In the genomic region with DNA sequence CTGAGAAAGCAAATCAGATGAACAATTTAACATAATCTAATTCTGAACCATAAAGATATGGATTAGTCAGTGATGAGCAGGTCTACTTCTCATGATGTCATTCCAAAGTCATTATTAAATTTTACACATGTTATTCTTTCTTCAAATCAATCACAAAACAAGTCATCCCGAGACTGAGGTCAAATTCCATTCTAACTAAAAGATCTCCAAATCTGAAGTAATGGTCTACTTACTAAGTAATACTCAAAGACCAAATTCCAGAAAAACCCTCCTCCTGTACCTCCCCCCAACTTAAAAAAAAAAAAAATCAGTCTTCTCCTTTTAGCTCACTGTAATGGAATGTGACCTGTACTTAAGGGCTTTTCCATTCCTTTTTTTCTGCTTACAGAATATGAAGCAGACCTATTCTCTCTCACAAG, we compare ENCODE assay signal across 11 cellular contexts. TPM values are rescaled to one million over a fixed set of nuclear protein-coding genes. Genes with fewer than 3 reads are reported as not detected.
DNase-seq lines count a peak whose midpoint lies in the region; ATAC-seq, FAIRE-seq and TF ChIP-seq lines count a peak whose summit lies in the region.
"Had no signal": no experiment of that assay in that cellular context is flagged by ENCODE, and none has a peak within 500 bp of the region (broad histone marks: within the 10 kb centered on the region; RNA-seq: fewer than 3 reads in every experiment).

No MANE protein-coding gene starts in this region.

- no peaks in the 10 kb centered on the region for H3K9me3 Mint-ChIP-seq in astrocyte (ENCODE audit: unreplicated experiment)
- H3K9me3 Mint-ChIP-seq: memory B cell had no signal

- no peak for DNase-seq in heart left ventricle
- DNase-seq in right cardiac atrium, result no peak
- peak; percentile 94 for DNase-seq in astrocyte (ENCODE audit: low read depth)
- DNase-seq in kidney, result no peak
- DNase-seq in urothelium cell line (ENCODE audit: low spot score), result peak; percentile 10
- DNase-seq in HuH-7.5 (ENCODE audit: low spot score), result no peak
- DNase-seq: activated gamma-delta T cell treated with Interleukin-2 at 50 U/mL for 16 hours; stimulated activated CD4-positive, alpha-beta T cell treated with anti-CD3 and anti-CD28 coated beads, Interleukin-2, amount 100 ng/mL, for 48 hours had no signal

- H3K4me3 ChIP-seq in heart left ventricle (no peak overlapping the region), right cardiac atrium (ENCODE audit: low read length) (no peak overlapping the region), astrocyte (ENCODE audit: insufficient read depth, low read depth, low read length) (no peak overlapping the region), kidney (ENCODE audit: low read length in 2 of 2) (peak overlapping the region in 1 of 2 donors; percentile 9)

- intact Hi-C loops in heart left ventricle (cut with DNase I) (loop anchor here in 5 of 10 donors (5.0 kb wide), 3 partner anchors 36 to 51 kb away; no protein-coding TSS in a partner anchor), right cardiac atrium (cut with DNase I) (no loop called here), kidney (cut with DNase I) (no loop called here)

- H3K4me1 ChIP-seq in heart left ventricle, result peaks cover 13 to 81% (median 67%) of the 10 kb centered on the region in 12 donors
- H3K4me1 ChIP-seq in right cardiac atrium (ENCODE audit: control insufficient read depth, insufficient read depth, low read length), result peaks cover 2% of the 10 kb centered on the region
- H3K4me1 ChIP-seq in astrocyte (ENCODE audit: insufficient read depth, low read length), result peaks cover 75% of the 10 kb centered on the region
- peaks cover 6 to 11% of the 10 kb centered on the region in 2 donors for H3K4me1 ChIP-seq in kidney (ENCODE audit: control insufficient read depth in 1 of 2, insufficient read depth in 1 of 2, low read depth in 1 of 2, low read length in 2 of 2)

- peak overlapping the region; percentile 68 for H3K4me2 ChIP-seq in astrocyte (ENCODE audit: low read length)

- H3K4me3 Mint-ChIP-seq in astrocyte (ENCODE audit: unreplicated experiment), result peak overlapping the region; percentile 67
- H3K4me3 Mint-ChIP-seq: memory B cell had no signal

- H3K36me3 ChIP-seq in heart left ventricle (peaks cover 0 to 28% (median 19%) of the 10 kb centered on the region in 9 donors), astrocyte (ENCODE audit: insufficient read depth, low read length) (no peaks in the 10 kb centered on the region), kidney (ENCODE audit: control insufficient read depth in 1 of 2, insufficient read depth in 2 of 2, low read length in 2 of 2) (no peaks in the 10 kb centered on the region)

- TF ChIP-seq CTCF in heart left ventricle (IDR thresholded peaks at IDR 0.05) (no peak), astrocyte (IDR thresholded peaks at IDR 0.05; ENCODE audit: insufficient read depth, low read depth, low read length) (no peak), kidney (IDR thresholded peaks at IDR 0.05; ENCODE audit: borderline replicate concordance, extremely low read depth, insufficient read depth) (no peak)

- no peak for TF ChIP-seq POLR2A in heart left ventricle (IDR thresholded peaks at IDR 0.05)

- H4K20me1 ChIP-seq in astrocyte (ENCODE audit: insufficient read depth, low read length), result no peaks in the 10 kb centered on the region

- ATAC-seq in heart left ventricle (no peak), right cardiac atrium (no peak), GM18517 (IDR thresholded peaks at IDR 0.05; ENCODE audit: unreplicated experiment) (no peak), GM19351 (IDR thresholded peaks at IDR 0.05; ENCODE audit: unreplicated experiment) (no peak)

- H3K4me1 Mint-ChIP-seq in astrocyte (ENCODE audit: low read depth, unreplicated experiment), result peaks cover 65% of the 10 kb centered on the region

- FAIRE-seq in astrocyte (lab: Jason Lieb, UNC) (peak; percentile 20), kidney (lab: Jason Lieb, UNC) (peak; percentile 62), urothelium cell line (lab: Jason Lieb, UNC) (no peak)

- peaks cover 8% of the 10 kb centered on the region for H3K36me3 Mint-ChIP-seq in astrocyte (ENCODE audit: low read depth, unreplicated experiment)

- peaks cover 83% of the 10 kb centered on the region for H3K79me2 ChIP-seq in astrocyte (ENCODE audit: insufficient read depth, low read length)

- H3K27me3 ChIP-seq in heart left ventricle (no peaks in the 10 kb centered on the region), right cardiac atrium (ENCODE audit: control insufficient read depth, insufficient read depth) (no peaks in the 10 kb centered on the region), astrocyte (ENCODE audit: insufficient read depth, low read length) (no peaks in the 10 kb centered on the region)

- no peak overlapping the region for H2AFZ ChIP-seq in astrocyte (ENCODE audit: low read depth, low read length)

- H3K9me3 ChIP-seq in heart left ventricle (no peaks in the 10 kb centered on the region), right cardiac atrium (ENCODE audit: control insufficient read depth, low read length) (no peaks in the 10 kb centered on the region), astrocyte (ENCODE audit: insufficient read depth, low read depth, low read length) (no peaks in the 10 kb centered on the region), kidney (ENCODE audit: control insufficient read depth in 1 of 2, low read length in 2 of 2) (no peaks in the 10 kb centered on the region)

- H3K27ac ChIP-seq in heart left ventricle (peak overlapping the region in 10 of 12 donors; percentile 21 to 84 (median 63)), right cardiac atrium (ENCODE audit: low read length) (no peak overlapping the region), astrocyte (ENCODE audit: low read depth, low read length) (peak overlapping the region; percentile 98), kidney (ENCODE audit: low read depth in 2 of 2, low read length in 2 of 2) (no peak overlapping the region)

- peak overlapping the region; percentile 99 for H3K27ac Mint-ChIP-seq in astrocyte (ENCODE audit: unreplicated experiment)
- H3K27ac Mint-ChIP-seq: memory B cell had no signal

- no peaks in the 10 kb centered on the region for H3K27me3 Mint-ChIP-seq in astrocyte (ENCODE audit: low read depth, unreplicated experiment)
- H3K27me3 Mint-ChIP-seq: memory B cell had no signal

- WGBS in heart left ventricle, 4 donors, result 43 to 60% (median 51%) methylated on average over 1 of the region's 1 CpG
- whole genome bisulfite sequencing in right cardiac atrium, result 46% methylated on average over 1 of the region's 1 CpG

- H3K9ac ChIP-seq in astrocyte (ENCODE audit: low read length), result peak overlapping the region; percentile 78
- H3K9ac ChIP-seq in kidney (ENCODE audit: low read length in 2 of 2), result no peak overlapping the region

RNA-seq across cellular contexts. Expression of a gene that starts 4.7 kb away (rescaled TPM):
- total RNA-seq in heart left ventricle, result 100 to 1,000 TPM in 1 of 9 donors, 10 to 100 TPM in 8; 53.8 to 130 (median 72.3) TPM
- polyA plus RNA-seq in heart left ventricle, result 100 to 1,000 TPM in 1 of 2 donors, 10 to 100 TPM in 1; 93.8 to 140 TPM
- 10 to 100 TPM; 57.6 to 71.9 (median 63.6) TPM for total RNA-seq in right cardiac atrium
- 144 TPM for polyA plus RNA-seq in right cardiac atrium
- total RNA-seq in astrocyte, result 199 and 202 TPM in 2 replicates
- total RNA-seq in kidney, result 48.9 TPM
- polyA plus RNA-seq in kidney (ENCODE audit: insufficient read depth, low read depth, low replicate concordance), result 85.8 TPM

RNA-seq across cellular contexts. Expression of a gene that starts 48.2 kb away (rescaled TPM):
- total RNA-seq in heart left ventricle (10 to 100 TPM; 23.6 to 60.1 (median 34.9) TPM), right cardiac atrium (10 to 100 TPM; 17.6 to 26.8 (median 19.5) TPM), astrocyte (257 and 272 TPM in 2 replicates), kidney (7.8 TPM)
- polyA plus RNA-seq in heart left ventricle (10 to 100 TPM; 18.2 to 50.7 TPM), right cardiac atrium (31.0 TPM), kidney (ENCODE audit: insufficient read depth, low read depth, low replicate concordance) (6.0 TPM)

Comparison
In these comparisons a context has a peak if more than half of its experiments do, and no peak if none do; other contexts are left out.
1. H3K27ac ChIP-seq: peak in heart left ventricle (10 of 12) and astrocyte (single experiment); none in right cardiac atrium (single experiment) and kidney (0 of 2).
2. DNase-seq: peak in astrocyte (single experiment) and urothelium cell line (single experiment); none in heart left ventricle (0 of 5), right cardiac atrium (0 of 3), kidney (single experiment) and HuH-7.5 (single experiment).